In genomic region chr20:40361916-40362315, GRCh38 we compare ENCODE assay signal across 15 cellular contexts.
DNase-seq lines count a peak whose midpoint lies in the region; ATAC-seq and TF ChIP-seq lines count a peak whose summit lies in the region.
"Had no signal": no experiment of that assay in that cellular context is flagged by ENCODE, and none has a peak within 500 bp of the region (broad histone marks: within the 10 kb centered on the region; RNA-seq: fewer than 3 reads in every experiment).

No MANE protein-coding gene starts in this region.

- CTCF ChIA-PET in OCI-LY7 (lab: Charles Lee; ENCODE audit: unreplicated experiment), result no interaction called here

- no peaks in the 10 kb centered on the region for H3K4me1 Mint-ChIP-seq in GM23338
- peaks cover 81% of the 10 kb centered on the region for H3K4me1 Mint-ChIP-seq in dendritic cell treated with granulocyte-macrophage colony-stimulating factor and Interleukin-4, amounts not matched to agents 40 ng/mL and 50 ng/mL, for 4 days (ENCODE audit: low read depth)
- H3K4me1 Mint-ChIP-seq: CD4-positive, alpha-beta memory T cell had no signal

- POLR2A ChIA-PET in OCI-LY7 (lab: Charles Lee), result no interaction called here

- no peaks in the 10 kb centered on the region for H3F3A ChIP-seq in GM23338 (replicated peaks; ENCODE audit: low read depth)

- H2AFZ ChIP-seq in GM23338 (no peak overlapping the region), OCI-LY7 (ENCODE audit: low read length) (no peak overlapping the region), osteoblast (ENCODE audit: low read length) (no peak overlapping the region)

- H3K27ac Mint-ChIP-seq in GM23338, result no peak overlapping the region
- H3K27ac Mint-ChIP-seq in dendritic cell treated with granulocyte-macrophage colony-stimulating factor and Interleukin-4, amounts not matched to agents 40 ng/mL and 50 ng/mL, for 4 days, result peak overlapping the region; percentile 77
- H3K27ac Mint-ChIP-seq: CD4-positive, alpha-beta memory T cell; HFFc6 had no signal

- H3K79me2 ChIP-seq in GM23338 (replicated peaks; ENCODE audit: insufficient read depth) (no peaks in the 10 kb centered on the region), OCI-LY7 (ENCODE audit: insufficient read depth, low read depth, low read length) (no peaks in the 10 kb centered on the region), osteoblast (ENCODE audit: insufficient read depth, low read length) (no peaks in the 10 kb centered on the region)

- H3K36me3 Mint-ChIP-seq in GM23338 (ENCODE audit: low read depth), result no peaks in the 10 kb centered on the region
- H3K36me3 Mint-ChIP-seq in dendritic cell treated with granulocyte-macrophage colony-stimulating factor and Interleukin-4, amounts not matched to agents 40 ng/mL and 50 ng/mL, for 4 days (ENCODE audit: low read depth), result peaks cover 6% of the 10 kb centered on the region
- H3K36me3 Mint-ChIP-seq: CD4-positive, alpha-beta memory T cell had no signal

- ATAC-seq in GM23338 (no peak), HG02763 (IDR thresholded peaks at IDR 0.05; ENCODE audit: unreplicated experiment) (no peak), GM21619 (IDR thresholded peaks at IDR 0.05; ENCODE audit: unreplicated experiment) (no peak)
- ATAC-seq: GM12878 had no signal

- no peaks in the 10 kb centered on the region for H4K20me1 ChIP-seq in GM23338 (replicated peaks; ENCODE audit: insufficient read depth)
- H4K20me1 ChIP-seq in OCI-LY7 (ENCODE audit: insufficient read depth, low read length), result no peaks in the 10 kb centered on the region
- no peaks in the 10 kb centered on the region for H4K20me1 ChIP-seq in osteoblast (ENCODE audit: insufficient read depth, low read length)

- H3K4me3 ChIP-seq in GM23338 (no peak overlapping the region), OCI-LY7 (ENCODE audit: low read depth, low read length, poor library complexity, severe bottlenecking) (no peak overlapping the region), osteoblast (ENCODE audit: insufficient read depth, low read length) (no peak overlapping the region)
- H3K4me3 ChIP-seq: GM12878 had no signal

- H3K9me3 ChIP-seq in OCI-LY7 (ENCODE audit: low read length) (no peaks in the 10 kb centered on the region), osteoblast (ENCODE audit: low read depth, low read length) (no peaks in the 10 kb centered on the region)
- H3K9me3 ChIP-seq: BE2C had no signal

- intact Hi-C loops in OCI-LY7 (cut with micrococcal nuclease; ENCODE audit: unreplicated experiment), result no loop called here
- intact Hi-C loops in dendritic cell treated with granulocyte-macrophage colony-stimulating factor and Interleukin-4, amounts not matched to agents 40 ng/mL and 50 ng/mL, for 4 days (cut with micrococcal nuclease), result loop anchor here (10.0 kb wide), 2 partner anchors 63 to 323 kb away; partner anchors contain the start of gene MAFB

- H3K27ac ChIP-seq in GM23338 (ENCODE audit: low read depth) (no peak overlapping the region), OCI-LY7 (ENCODE audit: low read depth, low read length, poor library complexity, severe bottlenecking) (no peak overlapping the region), osteoblast (ENCODE audit: low read depth, low read length) (no peak overlapping the region)
- H3K27ac ChIP-seq: C4-2B, HL-60 had no signal

- peak in 1 of 2 experiments; percentile 37; a peak in 3 of 4 replicates for TF ChIP-seq CTCF in GM23338 (conservative IDR thresholded peaks at IDR 0.05; ENCODE audit: low read depth in 2 of 2)
- 0 out of 2 replicates have a peak, but pooled peaks have one; percentile 19 for TF ChIP-seq CTCF in OCI-LY7 (conservative IDR thresholded peaks at IDR 0.05; ENCODE audit: low read length)
- TF ChIP-seq CTCF in osteoblast (IDR thresholded peaks at IDR 0.05; ENCODE audit: extremely low read depth, low read depth, low read length), result no peak

- H3K4me1 ChIP-seq in GM23338 (ENCODE audit: insufficient read depth), result no peaks in the 10 kb centered on the region
- no peaks in the 10 kb centered on the region for H3K4me1 ChIP-seq in OCI-LY7 (ENCODE audit: insufficient read depth, low read length, poor library complexity, severe bottlenecking)
- H3K4me1 ChIP-seq in osteoblast (ENCODE audit: insufficient read depth, low read length), result no peaks in the 10 kb centered on the region
- H3K4me1 ChIP-seq: BE2C had no signal

- H3K9me2 ChIP-seq in GM23338 (ENCODE audit: insufficient read depth), result peaks cover 11% of the 10 kb centered on the region; the same call in 1 of the 2 replicates
- no peaks in the 10 kb centered on the region for H3K9me2 ChIP-seq in OCI-LY7 (ENCODE audit: insufficient read depth, low read length)

- no peaks in the 10 kb centered on the region for H3K9me3 Mint-ChIP-seq in GM23338
- H3K9me3 Mint-ChIP-seq in dendritic cell treated with granulocyte-macrophage colony-stimulating factor and Interleukin-4, amounts not matched to agents 40 ng/mL and 50 ng/mL, for 4 days, result no peaks in the 10 kb centered on the region

- H3K27me3 Mint-ChIP-seq in GM23338 (ENCODE audit: insufficient read depth, low read depth, poor library complexity), result peaks cover 2% of the 10 kb centered on the region
- no peaks in the 10 kb centered on the region for H3K27me3 Mint-ChIP-seq in dendritic cell treated with granulocyte-macrophage colony-stimulating factor and Interleukin-4, amounts not matched to agents 40 ng/mL and 50 ng/mL, for 4 days

- no TSS peak for BruUV-seq in OCI-LY7 (replicated peaks; lab: Mats Ljungman, UMichigan)

- H3K4me2 ChIP-seq in GM23338 (no peak overlapping the region), OCI-LY7 (ENCODE audit: low read length) (no peak overlapping the region), osteoblast (ENCODE audit: insufficient read depth, low read length) (no peak overlapping the region)

- H3K27me3 ChIP-seq in GM23338 (ENCODE audit: insufficient read depth), result no peaks in the 10 kb centered on the region
- no peaks in the 10 kb centered on the region for H3K27me3 ChIP-seq in osteoblast (ENCODE audit: insufficient read depth, low read length)
- H3K27me3 ChIP-seq: BE2C had no signal

- no peaks in the 10 kb centered on the region for H3K36me3 ChIP-seq in GM23338 (ENCODE audit: insufficient read depth)
- H3K36me3 ChIP-seq in OCI-LY7 (ENCODE audit: insufficient read depth, low read length), result no peaks in the 10 kb centered on the region
- no peaks in the 10 kb centered on the region for H3K36me3 ChIP-seq in osteoblast (ENCODE audit: insufficient read depth, low read length)
- H3K36me3 ChIP-seq: BE2C had no signal

- peak; percentile 15 for DNase-seq in GM23338 (ENCODE audit: low spot score)
- DNase-seq in OCI-LY7 (ENCODE audit: low spot score), result no peak
- peak; percentile 4 for DNase-seq in osteoblast (ENCODE audit: insufficient read length, low spot score, missing footprints)
- no peak for DNase-seq in NCI-H446 (lab: John Stamatoyannopoulos, UW)
- DNase-seq: BE2C; CD4-positive, alpha-beta memory T cell; DMS79; HCEC 1CT; HFFc6 had no signal

- H3K4me3 Mint-ChIP-seq in GM23338, result no peak overlapping the region
- no peak overlapping the region for H3K4me3 Mint-ChIP-seq in dendritic cell treated with granulocyte-macrophage colony-stimulating factor and Interleukin-4, amounts not matched to agents 40 ng/mL and 50 ng/mL, for 4 days
- H3K4me3 Mint-ChIP-seq: CD4-positive, alpha-beta memory T cell; HFFc6 had no signal

TF ChIP-seq in GM23338, 12 proteins besides CTCF, POLR2A, EP300 and RAD21:
- TF ChIP-seq POLR2AphosphoS5 (IDR thresholded peaks at IDR 0.05; ENCODE audit: low read depth), result no peak

Comparison
In these comparisons a context has a peak if more than half of its experiments do, and no peak if none do; other contexts are left out.
1. DNase-seq: peak in GM23338 (single experiment) and osteoblast (single experiment); none in OCI-LY7 (single experiment) and NCI-H446 (0 of 2).